16 cellular contexts compared by ENCODE assay signal in the genomic region with DNA sequence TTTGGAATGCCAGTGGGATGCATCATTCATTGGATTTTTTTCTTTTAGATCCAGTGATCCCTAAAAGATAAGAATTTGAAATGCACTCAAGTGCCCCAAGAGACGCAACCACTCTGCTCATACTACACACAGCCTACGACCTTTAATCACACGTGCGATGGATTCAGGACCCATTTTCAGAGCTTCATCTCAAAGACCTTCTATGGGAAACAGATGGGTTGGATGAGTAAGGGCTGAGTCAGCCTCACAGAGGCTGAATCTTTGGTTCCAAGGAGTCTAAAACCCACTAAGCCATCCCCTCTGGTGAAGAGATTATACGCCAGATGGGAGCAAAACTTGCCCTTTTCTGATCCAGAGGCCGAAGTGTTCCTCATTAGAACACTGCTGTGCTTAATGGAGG.
A peak's percentile ranks its signal among the peaks of the same experiment; 100 is the strongest.
DNase-seq lines count a peak whose midpoint lies in the region; ATAC-seq, FAIRE-seq and TF ChIP-seq lines count a peak whose summit lies in the region.
"Had no signal": no experiment of that assay in that cellular context is flagged by ENCODE, and none has a peak within 500 bp of the region (broad histone marks: within the 10 kb centered on the region; RNA-seq: fewer than 3 reads in every experiment).

No MANE protein-coding gene starts in this region.

- no peaks in the 10 kb centered on the region for H3K36me3 ChIP-seq in K562 (ENCODE audit: control insufficient read depth, insufficient read depth, low read length)
- no peaks in the 10 kb centered on the region for H3K36me3 ChIP-seq in mesodermal cell (ENCODE audit: control insufficient read depth, insufficient read depth, low read length)
- H3K36me3 ChIP-seq: cardiac muscle cell had no signal

- WGBS in K562 (ENCODE audit: insufficient coverage, low coverage, missing lambda C conversion rate) = 3% methylated on average over 6 of the region's 6 CpGs
- 78 to 85% methylated on average over 2 of the region's 6 CpGs for WGBS in mesodermal cell (ENCODE audit: insufficient coverage in 2 of 2), 2 experiments

- peak; percentile 98 for FAIRE-seq in D721Med (lab: Jason Lieb, UNC)
- FAIRE-seq in K562 (lab: Jason Lieb, UNC) = no peak
- FAIRE-seq: endothelial cell of umbilical vein, HepG2 had no signal

- in situ Hi-C loops in K562 (cut with MboI) = no loop called here

- no peaks in the 10 kb centered on the region for H3K9me1 ChIP-seq in K562 (ENCODE audit: control insufficient read depth, insufficient read depth, low read length)

- CTCF ChIA-PET in K562 (lab: Yijun Ruan, JAX; ENCODE audit: low intra/inter-chr PET ratio) = no interaction called here

- ATAC-seq in K562 (no peak), GM19467 (IDR thresholded peaks at IDR 0.05; ENCODE audit: unreplicated experiment) (no peak), HG03571 (IDR thresholded peaks at IDR 0.05; ENCODE audit: unreplicated experiment) (no peak)
- ATAC-seq: CD8-positive, alpha-beta T cell; HepG2 had no signal

- no peak for TF ChIP-seq POLR2A in K562 (conservative IDR thresholded peaks at IDR 0.05)

- BruUV-seq in K562 (replicated peaks; lab: Mats Ljungman, UMichigan) = no TSS peak

- TF ChIP-seq CTCF in D721Med (IDR thresholded peaks at IDR 0.05; ENCODE audit: insufficient read depth, missing control alignments) (no peak), K562 (IDR thresholded peaks at IDR 0.05 in 2 of 3, conservative IDR thresholded peaks at IDR 0.05 in 1 of 3; ENCODE audit: insufficient read depth in 2 of 3, low read depth in 1 of 3, low read length in 3 of 3) (no peak)

- no peak overlapping the region for H3K4me3 ChIP-seq in K562
- H3K4me3 ChIP-seq in mesodermal cell (ENCODE audit: extremely low read depth, insufficient read depth, low read length, poor library complexity, severe bottlenecking) = no peak overlapping the region
- H3K4me3 ChIP-seq: cardiac muscle cell had no signal

- no peaks in the 10 kb centered on the region for H3K79me2 ChIP-seq in K562 (ENCODE audit: control insufficient read depth, insufficient read depth, low read length)

- H2AFZ ChIP-seq in K562 (ENCODE audit: low read depth, low read length) = no peak overlapping the region

- intact Hi-C loops in K562 (cut with micrococcal nuclease) = no loop called here

- no peak overlapping the region for H3K9ac ChIP-seq in K562 (ENCODE audit: insufficient read depth in 1 of 2, low read depth in 2 of 2, low read length in 2 of 2)

- no peak for TF ChIP-seq RAD21 in K562 (CRISPR knock-in tag; conservative IDR thresholded peaks at IDR 0.05 in 1 of 2, IDR thresholded peaks at IDR 0.05 in 1 of 2)

- H3K9me3 ChIP-seq in K562 (replicated peaks; ENCODE audit: control insufficient read depth, insufficient read depth, low read depth, low read length) (no peaks in the 10 kb centered on the region), mesodermal cell (ENCODE audit: control insufficient read depth, low read length) (no peaks in the 10 kb centered on the region)

- POLR2A ChIA-PET in K562 (lab: Yijun Ruan, JAX) = no interaction called here

- DNase-seq in D721Med (ENCODE audit: insufficient read length, low spot score) = peak; percentile 24
- peak; percentile 98 for DNase-seq in M059J (ENCODE audit: low read depth)
- no peak for DNase-seq in K562 (ENCODE audit: extremely low read depth in 1 of 4, low spot score in 3 of 4)
- DNase-seq in occipital lobe (lab: John Stamatoyannopoulos, UW) = no peak
- DNase-seq in T-helper 1 cell = no peak
- DNase-seq: activated CD4-positive, alpha-beta T cell treated with anti-CD3 and anti-CD28 coated beads for 1 hour; CD8-positive, alpha-beta T cell; NCI-H1436; NCI-H69; stimulated activated CD4-positive, alpha-beta T cell treated with anti-CD3 and anti-CD28 coated beads, Interleukin-4, amount 100 ng/mL, for 4 hours had no signal

- H3K27ac ChIP-seq in K562 (ENCODE audit: extremely low read depth, low read depth, low read length) (no peak overlapping the region), mesodermal cell (ENCODE audit: low read depth, low read length, severe bottlenecking) (peak overlapping the region; percentile 60)
- H3K27ac ChIP-seq: cardiac muscle cell had no signal

- H4K20me1 ChIP-seq in K562 (replicated peaks; ENCODE audit: control insufficient read depth, insufficient read depth, low read length) = no peaks in the 10 kb centered on the region

- peaks cover 11 to 28% of the 10 kb centered on the region in 2 experiments; a peak in 3 of 5 replicates for H3K27me3 ChIP-seq in K562 (ENCODE audit: control insufficient read depth in 2 of 2, insufficient read depth in 2 of 2, low read length in 2 of 2)
- H3K27me3 ChIP-seq: cardiac muscle cell had no signal

- no peak for TF ChIP-seq EP300 in K562 (IDR thresholded peaks at IDR 0.05; ENCODE audit: low read length)

- H3K4me1 ChIP-seq in K562 (replicated peaks in 1 of 2; ENCODE audit: control insufficient read depth in 2 of 2, insufficient read depth in 2 of 2, low read length in 2 of 2) (no peaks in the 10 kb centered on the region), mesodermal cell (ENCODE audit: control insufficient read depth, insufficient read depth, low read length, poor library complexity, severe bottlenecking) (peaks cover 9% of the 10 kb centered on the region)

- no peak overlapping the region for H3K4me2 ChIP-seq in K562 (ENCODE audit: insufficient read depth, low read length)

TF ChIP-seq in K562, 482 proteins besides CTCF, POLR2A, EP300 and RAD21:
- TF ChIP-seq FOSL1 (tag; conservative IDR thresholded peaks at IDR 0.05) (peak; percentile 37; the same call in 1 of the 2 replicates), ZNF609 (CRISPR knock-in tag; IDR thresholded peaks at IDR 0.05; ENCODE audit: borderline replicate concordance) (no peak), JUNB (CRISPR knock-in tag; conservative IDR thresholded peaks at IDR 0.05) (no peak), GABPA (tag; conservative IDR thresholded peaks at IDR 0.05; ENCODE audit: low read depth) (no peak)

Comparison
In these comparisons a context has a peak if more than half of its experiments do, and no peak if none do; other contexts are left out.
1. DNase-seq: peak in D721Med (single experiment) and M059J (single experiment); none in K562 (0 of 4), occipital lobe (single experiment) and T-helper 1 cell (0 of 5).